In genomic region chr16:29151317-29151716, GRCh38 we compare ENCODE assay signal across 19 cellular contexts.
DNase-seq lines count a peak whose midpoint lies in the region; ATAC-seq, FAIRE-seq and TF ChIP-seq lines count a peak whose summit lies in the region.
"Had no signal": no experiment of that assay in that cellular context is flagged by ENCODE, and none has a peak within 500 bp of the region (broad histone marks: within the 10 kb centered on the region; RNA-seq: fewer than 3 reads in every experiment).

No MANE protein-coding gene starts in this region.

- peaks cover 41 to 80% of the 10 kb centered on the region in 2 donors for H3K36me3 Mint-ChIP-seq in CD14-positive monocyte
- H3K36me3 Mint-ChIP-seq in CD8-positive, alpha-beta T cell, result peaks cover 1% of the 10 kb centered on the region
- no peaks in the 10 kb centered on the region for H3K36me3 Mint-ChIP-seq in natural killer cell treated with Interleukin-12 subunit alpha and Interleukin-12 subunit beta and Interleukin-15 and Interleukin-18, amount 100 ng/mL, for 72 hours

- peaks cover 0 to 2% (median 0%) of the 10 kb centered on the region in 3 donors for H3K27me3 Mint-ChIP-seq in CD14-positive monocyte (ENCODE audit: low read depth in 3 of 3)
- no peaks in the 10 kb centered on the region for H3K27me3 Mint-ChIP-seq in CD8-positive, alpha-beta T cell (ENCODE audit: low read depth)
- no peaks in the 10 kb centered on the region for H3K27me3 Mint-ChIP-seq in natural killer cell treated with Interleukin-12 subunit alpha and Interleukin-12 subunit beta and Interleukin-15 and Interleukin-18, amount 100 ng/mL, for 72 hours

- TF ChIP-seq CTCF in CD14-positive monocyte (IDR thresholded peaks at IDR 0.05) (no peak), HepG2 (CRISPR knock-in tag; IDR thresholded peaks at IDR 0.05) (no peak; the same call in 1 of the 2 replicates)
- TF ChIP-seq CTCF in CD8-positive, alpha-beta T cell (IDR thresholded peaks at IDR 0.05), result no peak

- no peaks in the 10 kb centered on the region for H3K9me3 ChIP-seq in CD8-positive, alpha-beta T cell (ENCODE audit: low read length)
- no peaks in the 10 kb centered on the region for H3K9me3 ChIP-seq in HepG2 (ENCODE audit: low read length)
- H3K9me3 ChIP-seq: HAP-1, SK-N-SH had no signal

- TF ChIP-seq POLR2A in HepG2 (IDR thresholded peaks at IDR 0.05; ENCODE audit: insufficient read depth in 1 of 2, low read depth in 2 of 2, low read length in 2 of 2), result no peak

- no peak overlapping the region for H3K4me2 ChIP-seq in HepG2 (ENCODE audit: low read depth, low read length)
- H3K4me2 ChIP-seq: SK-N-SH had no signal

- H3K9me3 Mint-ChIP-seq in CD14-positive monocyte, result peaks cover 0 to 9% (median 0%) of the 10 kb centered on the region in 7 donors
- no peaks in the 10 kb centered on the region for H3K9me3 Mint-ChIP-seq in CD8-positive, alpha-beta T cell
- no peaks in the 10 kb centered on the region for H3K9me3 Mint-ChIP-seq in natural killer cell treated with Interleukin-12 subunit alpha and Interleukin-12 subunit beta and Interleukin-15 and Interleukin-18, amount 100 ng/mL, for 72 hours

- no peak for FAIRE-seq in HepG2 (lab: Jason Lieb, UNC)
- FAIRE-seq in urothelium cell line (lab: Jason Lieb, UNC), result no peak
- FAIRE-seq: GM19239, K562 had no signal

- DNase-seq in CD14-positive monocyte (ENCODE audit: low spot score) (no peak), HepG2 (ENCODE audit: low spot score) (peak; percentile 6), urothelium cell line (ENCODE audit: low spot score) (no peak)
- no peak for DNase-seq in CD8-positive, alpha-beta T cell
- DNase-seq in natural killer cell treated with Interleukin-12 subunit alpha and Interleukin-12 subunit beta and Interleukin-15 and Interleukin-18, amount 100 ng/mL, for 72 hours (ENCODE audit: low spot score), result no peak
- DNase-seq: DMS53; EL; NCI-H1105; NCI-H1694; NCI-H748 treated with DMSO at 0.1 percent for 48 hours; NK-92 treated with Interleukin-12 subunit alpha and Interleukin-12 subunit beta, amount 100 ng/mL, for 24 hours; SHP77; SK-N-SH had no signal

- no peaks in the 10 kb centered on the region for H3K36me3 ChIP-seq in CD8-positive, alpha-beta T cell (ENCODE audit: insufficient read depth, low read length)
- H3K36me3 ChIP-seq in HepG2 (replicated peaks in 1 of 2; ENCODE audit: control insufficient read depth in 1 of 2, insufficient read depth in 2 of 2, low read length in 2 of 2), result no peaks in the 10 kb centered on the region
- H3K36me3 ChIP-seq: HAP-1 had no signal

- H3K4me1 ChIP-seq in CD8-positive, alpha-beta T cell (ENCODE audit: insufficient read depth, low read length), result peaks cover 65% of the 10 kb centered on the region
- peaks cover 66% of the 10 kb centered on the region for H3K4me1 ChIP-seq in HepG2 (ENCODE audit: insufficient read depth, low read length)
- H3K4me1 ChIP-seq: HAP-1 had no signal

- no peaks in the 10 kb centered on the region for H4K20me1 ChIP-seq in HepG2 (ENCODE audit: insufficient read depth, low read length)

- peaks cover 74% of the 10 kb centered on the region for H3K4me1 Mint-ChIP-seq in CD14-positive monocyte
- H3K4me1 Mint-ChIP-seq in CD8-positive, alpha-beta T cell (ENCODE audit: low read depth), result peaks cover 65% of the 10 kb centered on the region
- H3K4me1 Mint-ChIP-seq in natural killer cell treated with Interleukin-12 subunit alpha and Interleukin-12 subunit beta and Interleukin-15 and Interleukin-18, amount 100 ng/mL, for 72 hours (ENCODE audit: low read depth in 2 of 2), result peaks cover 29 to 48% of the 10 kb centered on the region in 2 donors

- in situ Hi-C loops in HepG2 (cut with HindIII; ENCODE audit: extremely low pct_ligation_motif_present, low pct_unique_long_range_greater_than_20kb), result no loop called here

- TF ChIP-seq EP300 in HepG2 (IDR thresholded peaks at IDR 0.05; ENCODE audit: low read depth in 2 of 2, low read length in 2 of 2) (no peak), HepG2 (CRISPR knock-in tag; IDR thresholded peaks at IDR 0.05; ENCODE audit: borderline replicate concordance) (no peak)

- H3K9ac ChIP-seq in HepG2 (ENCODE audit: insufficient read depth, low read depth, low read length), result no peak overlapping the region
- H3K9ac ChIP-seq: SK-N-SH had no signal

- TF ChIP-seq RAD21 in HepG2 (CRISPR knock-in tag; IDR thresholded peaks at IDR 0.05), result no peak

- no peaks in the 10 kb centered on the region for H3K79me2 ChIP-seq in HepG2 (ENCODE audit: insufficient read depth, low read length)

- peak overlapping the region in 4 of 7 donors; percentile 74 to 96 (median 90) for H3K27ac Mint-ChIP-seq in CD14-positive monocyte
- H3K27ac Mint-ChIP-seq in CD8-positive, alpha-beta T cell, result peak overlapping the region; percentile 70
- peak overlapping the region; percentile 35 to 81 for H3K27ac Mint-ChIP-seq in natural killer cell treated with Interleukin-12 subunit alpha and Interleukin-12 subunit beta and Interleukin-15 and Interleukin-18, amount 100 ng/mL, for 72 hours

- no peak overlapping the region for H3K4me3 ChIP-seq in CD8-positive, alpha-beta T cell (ENCODE audit: low read depth, low read length)
- H3K4me3 ChIP-seq in HepG2 (replicated peaks in 1 of 3; ENCODE audit: insufficient read depth in 1 of 3, low read depth in 2 of 3, low read length in 3 of 3), result no peak overlapping the region
- H3K4me3 ChIP-seq: GM12878, HAP-1, K562 had no signal

- WGBS in HepG2 (ENCODE audit: low lambda C conversion rate), result 31% methylated on average over 8 of the region's 12 CpGs

- H3K27ac ChIP-seq in CD8-positive, alpha-beta T cell (ENCODE audit: low read depth, low read length), result no peak overlapping the region
- no peak overlapping the region for H3K27ac ChIP-seq in HepG2 (ENCODE audit: extremely low read length, insufficient read depth, low read length)

- POLR2A ChIA-PET in CD8-positive, alpha-beta T cell (lab: Charles Lee), result no interaction called here
- POLR2A ChIA-PET in HepG2 (lab: Yijun Ruan, JAX), result no interaction called here

- no TSS peak for BruUV-seq in HepG2 (replicated peaks; lab: Mats Ljungman, UMichigan)

- intact Hi-C loops in CD14-positive monocyte (cut with micrococcal nuclease), result no loop called here
- intact Hi-C loops in CD8-positive, alpha-beta T cell (cut with DNase I, micrococcal nuclease), result no loop called here
- intact Hi-C loops in HepG2 (cut with micrococcal nuclease; ENCODE audit: unreplicated experiment), result no loop called here

- no peak overlapping the region for H3K4me3 Mint-ChIP-seq in CD14-positive monocyte
- H3K4me3 Mint-ChIP-seq in CD8-positive, alpha-beta T cell, result no peak overlapping the region
- no peak overlapping the region for H3K4me3 Mint-ChIP-seq in natural killer cell treated with Interleukin-12 subunit alpha and Interleukin-12 subunit beta and Interleukin-15 and Interleukin-18, amount 100 ng/mL, for 72 hours

- no peak overlapping the region for H2AFZ ChIP-seq in HepG2 (ENCODE audit: low read length)

- no peak for ATAC-seq in CD8-positive, alpha-beta T cell
- peak; percentile 30; the same call in 2 of the 3 replicates for ATAC-seq in HepG2
- no peak for ATAC-seq in natural killer cell treated with Interleukin-12 subunit alpha and Interleukin-12 subunit beta and Interleukin-15 and Interleukin-18, amount 100 ng/mL, for 72 hours
- ATAC-seq in HG02763 (IDR thresholded peaks at IDR 0.05; ENCODE audit: unreplicated experiment), result no peak
- ATAC-seq in HG03565 (IDR thresholded peaks at IDR 0.05; ENCODE audit: unreplicated experiment), result no peak
- ATAC-seq: GM12878, K562 had no signal

- no peaks in the 10 kb centered on the region for H3K27me3 ChIP-seq in CD8-positive, alpha-beta T cell (ENCODE audit: insufficient read depth, low read length)
- H3K27me3 ChIP-seq in HepG2 (ENCODE audit: control insufficient read depth in 1 of 2, insufficient read depth in 2 of 2, low read length in 2 of 2), result peaks cover 2 to 6% of the 10 kb centered on the region in 2 experiments; a peak in 4 of 5 replicates

- CTCF ChIA-PET in CD8-positive, alpha-beta T cell (lab: Charles Lee), result no interaction called here
- CTCF ChIA-PET in HepG2 (lab: Yijun Ruan, JAX; ENCODE audit: low intra/inter-chr PET ratio, low total read pairs), result no interaction called here

TF ChIP-seq in HepG2, 621 proteins besides CTCF, POLR2A, EP300 and RAD21 (continues in another document):
- TF ChIP-seq HNRNPLL (IDR thresholded peaks at IDR 0.05; ENCODE audit: low read depth, low read length, poor library complexity, severe bottlenecking) (no peak), MBD4 (IDR thresholded peaks at IDR 0.05; ENCODE audit: borderline replicate concordance, low read length) (no peak), ZSCAN25 (CRISPR knock-in tag; IDR thresholded peaks at IDR 0.05) (no peak), PPARG (CRISPR knock-in tag; conservative IDR thresholded peaks at IDR 0.05) (no peak), BORCS8-MEF2B (CRISPR knock-in tag; IDR thresholded peaks at IDR 0.05) (0 out of 2 replicates have a peak, but pooled peaks have one; percentile 43), MAFK (conservative IDR thresholded peaks at IDR 0.05 in 1 of 2, IDR thresholded peaks at IDR 0.05 in 1 of 2; ENCODE audit: low read length in 2 of 2) (no peak), ZBTB46 (CRISPR knock-in tag; IDR thresholded peaks at IDR 0.05; ENCODE audit: borderline replicate concordance) (no peak), ZNF17 (CRISPR knock-in tag; IDR thresholded peaks at IDR 0.05) (no peak), CBX2 (IDR thresholded peaks at IDR 0.05; ENCODE audit: low read depth, low read length) (no peak), CBX2 (CRISPR knock-in tag; IDR thresholded peaks at IDR 0.05; ENCODE audit: low read depth) (no peak), ZNF660 (CRISPR knock-in tag; IDR thresholded peaks at IDR 0.05; ENCODE audit: borderline replicate concordance, low read depth) (no peak), MTA3 (CRISPR knock-in tag; IDR thresholded peaks at IDR 0.05) (no peak), ZNF207 (IDR thresholded peaks at IDR 0.05; ENCODE audit: borderline replicate concordance) (no peak), ZNF282 (IDR thresholded peaks at IDR 0.05; ENCODE audit: partially characterized antibody) (no peak), SRSF4 (IDR thresholded peaks at IDR 0.05; ENCODE audit: low read depth, low read length, poor library complexity, severe bottlenecking) (no peak)
